In genomic region chr9:6564868-6565267, GRCh38 we compare ENCODE assay signal across 15 cellular contexts.
DNase-seq lines count a peak whose midpoint lies in the region; ATAC-seq and TF ChIP-seq lines count a peak whose summit lies in the region.
"Had no signal": no experiment of that assay in that cellular context is flagged by ENCODE, and none has a peak within 500 bp of the region (broad histone marks: within the 10 kb centered on the region; RNA-seq: fewer than 3 reads in every experiment).

No MANE protein-coding gene starts in this region.

- H3K27me3 ChIP-seq in MG63 = no peaks in the 10 kb centered on the region
- no peaks in the 10 kb centered on the region for H3K27me3 ChIP-seq in mammary epithelial cell (ENCODE audit: insufficient read depth, low read length)
- H3K27me3 ChIP-seq in foreskin keratinocyte = no peaks in the 10 kb centered on the region
- H3K27me3 ChIP-seq in skeletal muscle tissue (ENCODE audit: control insufficient read depth in 3 of 3, insufficient read depth in 3 of 3, low read length in 3 of 3) = no peaks in the 10 kb centered on the region
- H3K27me3 ChIP-seq: transverse colon had no signal

- dilution Hi-C loops in mammary epithelial cell (cut with HindIII; ENCODE audit: low sequenced_read_pairs) = no loop called here

- intact Hi-C loops in mammary epithelial cell (cut with micrococcal nuclease) = loop anchor here (5.0 to 10.0 kb wide), 2 partner anchors 413 to 680 kb away; no protein-coding TSS in a partner anchor

- WGBS in mammary epithelial cell (ENCODE audit: low coverage, missing lambda C conversion rate) = 77% methylated on average over 3 of the region's 3 CpGs

- no peak for ATAC-seq in foreskin keratinocyte
- no peak for ATAC-seq in GM21515 (IDR thresholded peaks at IDR 0.05; ENCODE audit: unreplicated experiment)
- ATAC-seq: stimulated activated memory B cell treated with anti-CD40 and anti-IgM and Interleukin-4, amounts not matched to agents 10 μg/mL and 1 μg/mL and 100 μg/mL, for 72 hours had no signal

- BruUV-seq in mammary epithelial cell (replicated peaks; lab: Mats Ljungman, UMichigan) = no TSS peak

- peak; percentile 48 for DNase-seq in MG63
- DNase-seq in mammary epithelial cell = no peak
- no peak for DNase-seq in foreskin keratinocyte
- DNase-seq in NAMALWA (ENCODE audit: low spot score) = no peak
- DNase-seq in NCI-H2029 treated with DMSO at 0.1 percent for 48 hours (lab: John Stamatoyannopoulos, UW) = no peak
- DNase-seq: C1 segment of cervical spinal cord; effector CD8-positive, alpha-beta T cell; foreskin melanocyte; GOT3; NCI-H510A treated with DMSO at 0.1 percent for 48 hours; stimulated activated CD4-positive, alpha-beta T cell treated with anti-CD3 and anti-CD28 coated beads, Interleukin-12 subunit alpha, Interleukin-12 subunit beta, amount 100 ng/mL, for 4 hours; transverse colon had no signal

- H3K9me3 ChIP-seq in MG63 (no peaks in the 10 kb centered on the region), mammary epithelial cell (replicated peaks; ENCODE audit: insufficient read depth, low read length) (no peaks in the 10 kb centered on the region), skeletal muscle tissue (ENCODE audit: control insufficient read depth in 3 of 3, low read length in 3 of 3) (no peaks in the 10 kb centered on the region)
- H3K9me3 ChIP-seq: transverse colon had no signal

- in situ Hi-C loops in mammary epithelial cell (cut with MboI; ENCODE audit: low sequenced_read_pairs in 2 of 2) = loop anchor here (5.0 to 10.0 kb wide), 2 partner anchors 210 to 213 kb away; no protein-coding TSS in a partner anchor

- no peak overlapping the region for H3K9ac ChIP-seq in mammary epithelial cell (ENCODE audit: insufficient read depth, low read length)
- no peak overlapping the region for H3K9ac ChIP-seq in skeletal muscle tissue (ENCODE audit: low read depth in 1 of 3, low read length in 3 of 3)

- TF ChIP-seq CTCF in mammary epithelial cell (conservative IDR thresholded peaks at IDR 0.05 in 1 of 2, IDR thresholded peaks at IDR 0.05 in 1 of 2; ENCODE audit: extremely low read depth in 1 of 2, insufficient read depth in 1 of 2, low read depth in 1 of 2, low read length in 2 of 2) (no peak), foreskin keratinocyte (conservative IDR thresholded peaks at IDR 0.05) (no peak)

- H3K36me3 ChIP-seq in MG63 (no peaks in the 10 kb centered on the region), mammary epithelial cell (ENCODE audit: insufficient read depth, low read length) (no peaks in the 10 kb centered on the region), skeletal muscle tissue (ENCODE audit: control insufficient read depth in 3 of 3, insufficient read depth in 3 of 3, low read length in 3 of 3) (no peaks in the 10 kb centered on the region)
- H3K36me3 ChIP-seq: transverse colon had no signal

- H3K27ac ChIP-seq in mammary epithelial cell (ENCODE audit: insufficient read depth, low read depth, low read length) (peak overlapping the region; percentile 34), foreskin keratinocyte (peak overlapping the region; percentile 98), skeletal muscle tissue (ENCODE audit: low read depth, low read length) (peak overlapping the region; percentile 40)
- H3K27ac ChIP-seq: transverse colon had no signal

- H2AFZ ChIP-seq in mammary epithelial cell (ENCODE audit: low read depth, low read length) = peak overlapping the region; percentile 45

- no peaks in the 10 kb centered on the region for H4K20me1 ChIP-seq in mammary epithelial cell (ENCODE audit: insufficient read depth, low read length)

- H3K4me2 ChIP-seq in mammary epithelial cell (ENCODE audit: insufficient read depth, low read depth, low read length) = no peak overlapping the region

- CTCF ChIA-PET in mammary epithelial cell (lab: Charles Lee; ENCODE audit: low non-redundant PET) = no interaction called here

- H3K4me3 ChIP-seq in MG63 (no peak overlapping the region), mammary epithelial cell (replicated peaks in 1 of 3; ENCODE audit: insufficient read depth in 1 of 3, low read depth in 2 of 3, low read length in 3 of 3) (no peak overlapping the region), skeletal muscle tissue (ENCODE audit: low read length in 3 of 3) (no peak overlapping the region)
- H3K4me3 ChIP-seq: transverse colon had no signal

- H3K4me1 ChIP-seq in mammary epithelial cell (ENCODE audit: insufficient read depth, low read length) (peaks cover 39% of the 10 kb centered on the region), foreskin keratinocyte (peaks cover 25% of the 10 kb centered on the region), skeletal muscle tissue (ENCODE audit: control insufficient read depth in 3 of 3, insufficient read depth in 3 of 3, low read length in 3 of 3) (peaks cover 0 to 4% (median 3%) of the 10 kb centered on the region in 3 donors)
- H3K4me1 ChIP-seq: transverse colon had no signal

- H3K79me2 ChIP-seq in mammary epithelial cell (ENCODE audit: insufficient read depth, low read length) = no peaks in the 10 kb centered on the region

Comparison
In these comparisons a context has a peak if more than half of its experiments do, and no peak if none do; other contexts are left out.
1. H3K27ac ChIP-seq: peak in every context shown above with its lines; median percentile 98 in foreskin keratinocyte; 40 in skeletal muscle tissue; 34 in mammary epithelial cell.